Comparison of ENCODE assay signal across 9 cellular contexts in the genomic region with DNA sequence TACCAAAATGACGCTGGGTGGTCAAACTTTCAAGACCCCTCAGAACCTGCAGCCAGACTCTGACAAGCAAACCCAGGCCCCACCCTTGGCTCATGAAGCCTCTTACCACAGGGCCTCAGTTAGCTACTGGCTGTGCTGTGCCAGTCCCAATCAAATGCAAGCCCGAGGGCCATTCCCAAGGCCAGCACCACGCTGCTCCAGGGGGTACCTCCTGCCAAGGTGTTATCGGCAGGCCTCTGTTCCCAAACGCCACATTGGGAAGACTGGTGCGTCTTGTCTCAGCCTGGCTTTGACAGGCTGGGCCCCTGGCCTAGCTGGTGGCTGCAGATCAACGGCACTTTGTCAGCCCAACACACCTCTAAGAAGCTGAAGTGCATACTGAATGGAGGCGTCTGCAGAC. TPM values are rescaled to one million over a fixed set of nuclear protein-coding genes. Genes with fewer than 3 reads are reported as not detected.
"Had no signal": no experiment of that assay in that cellular context is flagged by ENCODE, and none has a peak within 500 bp of the region (broad histone marks: within the 10 kb centered on the region; RNA-seq: fewer than 3 reads in every experiment).

No MANE protein-coding gene starts in this region.

- H3K4me1 ChIP-seq: HAP-1 had no signal

- H3K27ac Mint-ChIP-seq: GM23338, H9, HFFc6 had no signal

- H3K9ac ChIP-seq: GM23248 had no signal

- DNase-seq: GOT3, H7, H9, HCEC 1CT, HFFc6 had no signal

- H3K9me3 ChIP-seq: HAP-1 had no signal

- H3K4me3 Mint-ChIP-seq: GM23338, H9, HFFc6 had no signal

- H3K4me3 ChIP-seq: GM23248, GM23338, HAP-1 had no signal

- ATAC-seq: GM23338, HCT116 had no signal

- H3K4me1 Mint-ChIP-seq: GM23338 had no signal

- H2AFZ ChIP-seq: GM23248, GM23338 had no signal

- H3K9me3 Mint-ChIP-seq: GM23338, H9, HFFc6 had no signal

- H3K27ac ChIP-seq: GM23248 had no signal

- H3K36me3 ChIP-seq: HAP-1 had no signal

- H3K4me2 ChIP-seq: GM23338 had no signal

RNA-seq across cellular contexts. Expression of gene NOG, which starts 35.8 kb away (rescaled TPM):
- total RNA-seq: H9 had no signal
